ENCODE assay signal across 29 cellular contexts in the genomic region with DNA sequence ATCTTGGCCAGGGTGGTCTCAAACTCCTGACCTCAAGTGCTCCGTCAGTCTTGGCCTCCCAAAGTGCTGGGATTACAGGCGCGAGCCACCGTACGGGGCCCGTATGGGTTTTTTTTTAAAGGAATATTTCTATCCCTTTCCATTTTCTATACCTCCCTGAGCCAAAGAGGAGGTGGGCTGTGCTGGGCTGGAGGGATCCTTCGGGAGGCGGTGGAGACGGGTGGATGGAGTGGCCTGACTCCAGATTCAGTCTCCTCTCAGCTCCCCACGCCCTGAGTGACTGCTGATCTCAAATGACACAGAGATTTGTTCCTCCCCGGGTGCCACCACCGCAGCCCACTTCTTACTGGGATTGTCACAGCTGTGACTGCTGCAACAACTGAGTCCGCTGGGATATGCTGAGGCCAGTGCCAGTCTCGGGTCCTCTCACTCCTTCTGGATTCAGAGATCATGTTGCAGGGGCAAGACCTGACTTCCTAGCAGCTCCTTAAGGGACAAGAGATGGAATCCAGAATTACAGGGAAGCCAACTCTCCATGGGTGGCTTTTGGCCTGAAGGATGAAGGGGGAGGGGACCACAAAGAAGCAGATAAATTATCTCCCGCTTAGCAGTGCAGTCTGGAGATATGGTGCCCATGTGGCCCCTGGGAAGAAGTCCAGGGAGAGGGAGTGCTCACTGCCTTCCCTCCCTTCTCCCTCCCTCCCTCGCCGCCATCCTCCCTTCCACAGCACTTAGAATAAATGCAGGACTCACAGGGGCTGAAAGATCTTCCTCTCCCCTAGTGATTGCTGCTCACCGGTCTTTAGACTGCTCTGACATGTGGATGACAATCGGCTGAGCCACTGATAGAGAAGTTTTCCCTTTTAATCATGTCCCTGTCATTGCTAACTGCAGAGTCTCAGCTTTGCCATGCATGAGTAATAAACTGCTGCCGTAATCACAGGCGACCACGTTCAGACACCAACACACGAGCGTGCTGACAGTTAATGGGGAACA. TPM values are rescaled to one million over a fixed set of nuclear protein-coding genes. Genes with fewer than 3 reads are reported as not detected.
DNase-seq lines count a peak whose midpoint lies in the region; ATAC-seq and TF ChIP-seq lines count a peak whose summit lies in the region.
"Had no signal": no experiment of that assay in that cellular context is flagged by ENCODE, and none has a peak within 500 bp of the region (broad histone marks: within the 10 kb centered on the region; RNA-seq: fewer than 3 reads in every experiment).

No MANE protein-coding gene starts in this region.

- no peak overlapping the region for H2AFZ ChIP-seq in H9 (ENCODE audit: low read length)
- H2AFZ ChIP-seq: parathyroid adenoma had no signal

- TF ChIP-seq CTCF in H9 (conservative IDR thresholded peaks at IDR 0.05) (no peak), ascending aorta (IDR thresholded peaks at IDR 0.05) (no peak)

- no peak overlapping the region for H2BK20ac ChIP-seq in H9 (ENCODE audit: low read depth, low read length, poor library complexity, severe bottlenecking)

- H4K91ac ChIP-seq in H9 (ENCODE audit: insufficient read length, low read depth, low read length): no peak overlapping the region

- H4K8ac ChIP-seq in H9 (replicated peaks; ENCODE audit: insufficient read length, low read depth, low read length): no peak overlapping the region

- H2BK5ac ChIP-seq in H9 (ENCODE audit: insufficient read length, low read length): no peak overlapping the region

- no peaks in the 10 kb centered on the region for H3K36me3 ChIP-seq in ascending aorta
- H3K36me3 ChIP-seq: BLaER1 treated with 17β-estradiol and CSF1 and Interleukin-3, amounts not matched to agents 10 nM and 100 nM; left lung; suprapubic skin had no signal

- no peak overlapping the region for H3K9ac ChIP-seq in H9 (ENCODE audit: extremely low read depth, insufficient read length, low read length)
- H3K9ac ChIP-seq: BLaER1 treated with 17β-estradiol and CSF1 and Interleukin-3, amounts not matched to agents 10 nM and 100 nM; parathyroid adenoma had no signal

- no peak for DNase-seq in H9
- DNase-seq in cerebellum (ENCODE audit: low spot score): peak; percentile 57
- peak; percentile 73 for DNase-seq in mesenteric fat pad (ENCODE audit: low spot score)
- DNase-seq in sciatic nerve (ENCODE audit: low spot score): no peak
- no peak for DNase-seq in activated T-helper 2 cell treated with anti-CD3 and anti-CD28 coated beads, Interferon-gamma antibody, Interleukin-2, Interleukin-4, amounts not matched to agents 10 μg/mL and 5 μg/mL and 100 μg/mL, durations not matched to agents 14 hours and 24 hours and 36 hours (ENCODE audit: low spot score)
- DNase-seq in ascending aorta (ENCODE audit: low spot score in 2 of 2): no peak
- DNase-seq: activated CD8-positive, alpha-beta T cell treated with anti-CD3 and anti-CD28 coated beads, Interleukin-2, amount 10 ng/mL, durations not matched to agents 7 days and 5 days; activated effector memory CD4-positive, alpha-beta T cell treated with Interleukin-2 at 50 U/mL for 16 hours; DND-41; glutamatergic neuron; Karpas-422; left lung; midbrain; naive thymus-derived CD8-positive, alpha-beta T cell; NCI-H1436 treated with DMSO at 0.1 percent for 48 hours; NCI-H2107; NCI-H82; right cardiac atrium; stimulated activated CD4-positive, alpha-beta T cell treated with anti-CD3 and anti-CD28 coated beads, Interleukin-4, amount 100 ng/mL, for 24 hours; T-helper 17 cell had no signal

- H3K27me3 ChIP-seq in H9 (ENCODE audit: insufficient read depth, low read length) (no peaks in the 10 kb centered on the region), ascending aorta (no peaks in the 10 kb centered on the region)
- H3K27me3 ChIP-seq: BLaER1 treated with 17β-estradiol and CSF1 and Interleukin-3, amounts not matched to agents 10 nM and 100 nM; body of pancreas; left lung; suprapubic skin had no signal

- ATAC-seq in sciatic nerve (peak; percentile 38), GM21717 (IDR thresholded peaks at IDR 0.05; ENCODE audit: unreplicated experiment) (no peak), HG03571 (IDR thresholded peaks at IDR 0.05; ENCODE audit: unreplicated experiment) (no peak)
- ATAC-seq: activated CD8-positive, alpha-beta T cell treated with anti-CD3 and anti-CD28 coated beads, Interleukin-2, amount 10 ng/mL, durations not matched to agents 7 days and 5 days; body of pancreas; left lung; naive thymus-derived CD8-positive, alpha-beta T cell; SK-N-SH treated with all-trans-retinoic acid at 6 μM for 48 hours; stimulated activated effector memory CD8-positive, alpha-beta T cell treated with anti-CD3 and anti-CD28 coated beads, Interleukin-12 subunit alpha, Interleukin-12 subunit beta, amount 100 ng/mL, for 72 hours; T-helper 17 cell had no signal

- H3K27ac Mint-ChIP-seq in H9: peak overlapping the region; percentile 74 to 93 (median 74); a peak in 4 of 7 replicates
- H3K27ac Mint-ChIP-seq in activated T-helper 2 cell treated with anti-CD3 and anti-CD28 coated beads, Interferon-gamma antibody, Interleukin-2, Interleukin-4, amounts not matched to agents 10 μg/mL and 5 μg/mL and 100 μg/mL, durations not matched to agents 14 hours and 24 hours and 36 hours: no peak overlapping the region
- H3K27ac Mint-ChIP-seq: activated CD8-positive, alpha-beta T cell treated with anti-CD3 and anti-CD28 coated beads, Interleukin-2, amount 10 ng/mL, durations not matched to agents 7 days and 5 days; naive thymus-derived CD8-positive, alpha-beta T cell; stimulated activated effector memory CD8-positive, alpha-beta T cell treated with anti-CD3 and anti-CD28 coated beads, Interleukin-12 subunit alpha, Interleukin-12 subunit beta, amount 100 ng/mL, for 72 hours; T-helper 17 cell had no signal

- H2BK15ac ChIP-seq in H9 (ENCODE audit: low read depth, low read length): no peak overlapping the region

- H3K56ac ChIP-seq in H9 (ENCODE audit: insufficient read length, low read depth, low read length): no peak overlapping the region

- H4K20me1 ChIP-seq in H9 (ENCODE audit: control insufficient read depth, insufficient read depth, insufficient read length): peaks cover 2% of the 10 kb centered on the region
- H4K20me1 ChIP-seq: BLaER1 treated with 17β-estradiol and CSF1 and Interleukin-3, amounts not matched to agents 10 nM and 100 nM had no signal

- peaks cover 50 to 82% (median 77%) of the 10 kb centered on the region in 3 experiments for H3K36me3 Mint-ChIP-seq in H9 (ENCODE audit: insufficient read depth in 1 of 3, low read depth in 3 of 3)
- no peaks in the 10 kb centered on the region for H3K36me3 Mint-ChIP-seq in activated T-helper 2 cell treated with anti-CD3 and anti-CD28 coated beads, Interferon-gamma antibody, Interleukin-2, Interleukin-4, amounts not matched to agents 10 μg/mL and 5 μg/mL and 100 μg/mL, durations not matched to agents 14 hours and 24 hours and 36 hours (ENCODE audit: low read depth)
- H3K36me3 Mint-ChIP-seq: stimulated activated effector memory CD8-positive, alpha-beta T cell treated with anti-CD3 and anti-CD28 coated beads, Interleukin-12 subunit alpha, Interleukin-12 subunit beta, amount 100 ng/mL, for 72 hours had no signal

- H3K27me3 Mint-ChIP-seq in H9 (ENCODE audit: low read depth): no peaks in the 10 kb centered on the region
- no peaks in the 10 kb centered on the region for H3K27me3 Mint-ChIP-seq in activated T-helper 2 cell treated with anti-CD3 and anti-CD28 coated beads, Interferon-gamma antibody, Interleukin-2, Interleukin-4, amounts not matched to agents 10 μg/mL and 5 μg/mL and 100 μg/mL, durations not matched to agents 14 hours and 24 hours and 36 hours (ENCODE audit: low read depth)
- H3K27me3 Mint-ChIP-seq: T-helper 17 cell had no signal

- H3K4me3 ChIP-seq in ascending aorta: no peak overlapping the region
- H3K4me3 ChIP-seq: BLaER1 treated with 17β-estradiol and CSF1 and Interleukin-3, amounts not matched to agents 10 nM and 100 nM; body of pancreas; left lung; suprapubic skin had no signal

- peaks cover 4% of the 10 kb centered on the region; the same call in 1 of the 2 replicates for H3K4me1 ChIP-seq in H9 (ENCODE audit: insufficient read depth, low read length)
- no peaks in the 10 kb centered on the region for H3K4me1 ChIP-seq in ascending aorta
- H3K4me1 ChIP-seq: left lung, parathyroid adenoma, suprapubic skin had no signal

- no peak overlapping the region for H2BK120ac ChIP-seq in H9 (ENCODE audit: low read depth, low read length, poor library complexity, severe bottlenecking)

- no peaks in the 10 kb centered on the region for H3K79me1 ChIP-seq in H9 (ENCODE audit: insufficient read depth, low read depth, low read length, poor library complexity, severe bottlenecking)

- H4K5ac ChIP-seq in H9 (ENCODE audit: insufficient read length, low read depth, low read length): no peak overlapping the region

- H2BK12ac ChIP-seq in H9 (ENCODE audit: insufficient read length, low read depth, low read length): no peak overlapping the region

- H3K27ac ChIP-seq in H9 (ENCODE audit: insufficient read length, low read depth, low read length): no peak overlapping the region
- H3K27ac ChIP-seq in ascending aorta: no peak overlapping the region
- H3K27ac ChIP-seq: BLaER1 treated with 17β-estradiol and CSF1 and Interleukin-3, amounts not matched to agents 10 nM and 100 nM; body of pancreas; epithelial cell of prostate; left lung; parathyroid adenoma; suprapubic skin had no signal

- H3K18ac ChIP-seq in H9 (ENCODE audit: insufficient read length, low read depth, low read length): no peak overlapping the region

- H3K79me2 ChIP-seq in H9 (ENCODE audit: insufficient read depth, low read length): peaks cover 42% of the 10 kb centered on the region; the same call in 1 of the 2 replicates
- H3K79me2 ChIP-seq: parathyroid adenoma had no signal

- H3K14ac ChIP-seq in H9 (ENCODE audit: insufficient read depth, low read length): no peak overlapping the region; the same call in 1 of the 2 replicates

- no peaks in the 10 kb centered on the region; a peak in 1 of 5 replicates for H3K9me3 Mint-ChIP-seq in H9
- peaks cover 40% of the 10 kb centered on the region for H3K9me3 Mint-ChIP-seq in activated T-helper 2 cell treated with anti-CD3 and anti-CD28 coated beads, Interferon-gamma antibody, Interleukin-2, Interleukin-4, amounts not matched to agents 10 μg/mL and 5 μg/mL and 100 μg/mL, durations not matched to agents 14 hours and 24 hours and 36 hours

- H3K4me3 Mint-ChIP-seq in H9: no peak overlapping the region
- no peak overlapping the region for H3K4me3 Mint-ChIP-seq in activated T-helper 2 cell treated with anti-CD3 and anti-CD28 coated beads, Interferon-gamma antibody, Interleukin-2, Interleukin-4, amounts not matched to agents 10 μg/mL and 5 μg/mL and 100 μg/mL, durations not matched to agents 14 hours and 24 hours and 36 hours (ENCODE audit: low read depth)
- H3K4me3 Mint-ChIP-seq: activated CD8-positive, alpha-beta T cell treated with anti-CD3 and anti-CD28 coated beads, Interleukin-2, amount 10 ng/mL, durations not matched to agents 7 days and 5 days; naive thymus-derived CD8-positive, alpha-beta T cell; stimulated activated effector memory CD8-positive, alpha-beta T cell treated with anti-CD3 and anti-CD28 coated beads, Interleukin-12 subunit alpha, Interleukin-12 subunit beta, amount 100 ng/mL, for 72 hours; T-helper 17 cell had no signal

- H3K4ac ChIP-seq in H9 (ENCODE audit: low read depth, low read length): no peak overlapping the region

- H3K4me1 Mint-ChIP-seq in H9: peaks cover 25 to 27% of the 10 kb centered on the region in 2 experiments
- no peaks in the 10 kb centered on the region for H3K4me1 Mint-ChIP-seq in activated T-helper 2 cell treated with anti-CD3 and anti-CD28 coated beads, Interferon-gamma antibody, Interleukin-2, Interleukin-4, amounts not matched to agents 10 μg/mL and 5 μg/mL and 100 μg/mL, durations not matched to agents 14 hours and 24 hours and 36 hours (ENCODE audit: low read depth)
- H3K4me1 Mint-ChIP-seq: stimulated activated effector memory CD8-positive, alpha-beta T cell treated with anti-CD3 and anti-CD28 coated beads, Interleukin-12 subunit alpha, Interleukin-12 subunit beta, amount 100 ng/mL, for 72 hours; T-helper 17 cell had no signal

- WGBS in H9 (ENCODE audit: extremely low coverage, insufficient read length, low lambda C conversion rate): no CpG with 5 or more reads among the region's 24 CpGs

- no peak overlapping the region for H3K23ac ChIP-seq in H9 (ENCODE audit: insufficient read length, low read depth, low read length)

- intact Hi-C loops in sciatic nerve (cut with DNase I): no loop called here
- intact Hi-C loops in activated T-helper 2 cell treated with anti-CD3 and anti-CD28 coated beads, Interferon-gamma antibody, Interleukin-2, Interleukin-4, amounts not matched to agents 10 μg/mL and 5 μg/mL and 100 μg/mL, durations not matched to agents 14 hours and 24 hours and 36 hours (cut with micrococcal nuclease): no loop called here
- intact Hi-C loops in ascending aorta (cut with DNase I): no loop called here

- no peak overlapping the region for H2AK5ac ChIP-seq in H9 (ENCODE audit: insufficient read length, low read length)

- no peak overlapping the region for H3T11ph ChIP-seq in H9 (ENCODE audit: low read length)

- H3K23me2 ChIP-seq in H9 (ENCODE audit: insufficient read length, low read depth, low read length, poor library complexity, severe bottlenecking): no peaks in the 10 kb centered on the region

- H3K9me3 ChIP-seq in H9 (ENCODE audit: control insufficient read depth, low read depth, low read length) (no peaks in the 10 kb centered on the region), ascending aorta (peaks cover 0 to 7% of the 10 kb centered on the region in 2 donors)
- H3K9me3 ChIP-seq: body of pancreas, suprapubic skin had no signal

- no peak overlapping the region for H3K4me2 ChIP-seq in H9 (ENCODE audit: insufficient read depth, insufficient read length, low read length)

RNA-seq across cellular contexts. Expression of gene GALNT17, which starts 14.3 kb away (rescaled TPM):
- 41.6 and 43.2 TPM in 2 replicates for total RNA-seq in H9 (2021)
- 41.3 TPM for total RNA-seq in cerebellum
- total RNA-seq in mesenteric fat pad: 2.2 TPM
- total RNA-seq in sciatic nerve: 65.4 TPM
- not detected in 2 replicates for total RNA-seq in activated T-helper 2 cell treated with anti-CD3 and anti-CD28 coated beads, Interferon-gamma antibody, Interleukin-2, Interleukin-4, amounts not matched to agents 10 μg/mL and 5 μg/mL and 100 μg/mL, durations not matched to agents 14 hours and 24 hours and 36 hours
- total RNA-seq in ascending aorta: 29.8 TPM
- total RNA-seq: activated CD8-positive, alpha-beta T cell treated with anti-CD3 and anti-CD28 coated beads, Interleukin-2, amount 10 ng/mL, durations not matched to agents 7 days and 5 days; naive thymus-derived CD8-positive, alpha-beta T cell; T-helper 17 cell had no signal

Comparison
In these comparisons a context has a peak if more than half of its experiments do, and no peak if none do; other contexts are left out.
1. DNase-seq: peak in cerebellum (single experiment) and mesenteric fat pad (single experiment); none in H9 (single experiment), sciatic nerve (single experiment), activated T-helper 2 cell treated with anti-CD3 and anti-CD28 coated beads, Interferon-gamma antibody, Interleukin-2, Interleukin-4, amounts not matched to agents 10 μg/mL and 5 μg/mL and 100 μg/mL, durations not matched to agents 14 hours and 24 hours and 36 hours (single experiment) and ascending aorta (0 of 2).